In genomic region chr1:199057284-199057683, GRCh38 we compare ENCODE assay signal across 25 cellular contexts.
"Had no signal": no experiment of that assay in that cellular context is flagged by ENCODE, and none has a peak within 500 bp of the region (broad histone marks: within the 10 kb centered on the region; RNA-seq: fewer than 3 reads in every experiment).

No MANE protein-coding gene starts in this region.

- DNase-seq: activated CD4-positive, alpha-beta memory T cell treated with anti-CD3 and anti-CD28 coated beads for 36 hours; activated CD4-positive, alpha-beta T cell treated with anti-CD3 and anti-CD28 coated beads, Interleukin-2, amount 10 ng/mL, durations not matched to agents 7 days and 5 days; activated CD4-positive, CD25-positive, alpha-beta regulatory T cell; activated CD8-positive, alpha-beta memory T cell treated with anti-CD3 and anti-CD28 coated beads for 24 hours; activated effector memory CD4-positive, alpha-beta T cell treated with anti-CD3 and anti-CD28 coated beads, Interleukin-2, amount 50 U/mL, for 16 hours; activated naive CD4-positive, alpha-beta T cell treated with Interleukin-2 at 50 U/mL for 16 hours; activated T-cell treated with anti-CD3 and anti-CD28 coated beads, Interleukin-2, amount 50 U/mL, for 4 hours; amygdala; cerebellar nuclear complex; Kasumi-1; NCI-H1048; NCI-H146; NCI-H187 treated with DMSO at 0.1 percent for 48 hours; NCI-H2171; NCI-H2227 treated with DMSO at 0.1 percent for 48 hours; NCI-H446 treated with DMSO at 0.1 percent for 48 hours; NCI-H524 treated with DMSO at 0.1 percent for 48 hours; NCI-H774; SIG-M5; T-cell; T-helper 2 cell had no signal

- H3K36me3 Mint-ChIP-seq: activated CD4-positive, alpha-beta memory T cell treated with anti-CD3 and anti-CD28 coated beads for 36 hours; activated naive CD4-positive, alpha-beta T cell treated with anti-CD3 and anti-CD28 coated beads, Interleukin-2, amount 50 U/mL, for 72 hours; brain; T-cell had no signal

- ATAC-seq: activated naive CD4-positive, alpha-beta T cell treated with anti-CD3 and anti-CD28 coated beads, Interleukin-2, amount 50 U/mL, for 72 hours; activated T-cell treated with anti-CD3 and anti-CD28 coated beads, Interleukin-2, amount 50 U/mL, for 4 hours; K562; T-cell had no signal

- H3K27me3 Mint-ChIP-seq: activated CD4-positive, alpha-beta memory T cell treated with anti-CD3 and anti-CD28 coated beads for 36 hours; activated CD4-positive, alpha-beta T cell treated with anti-CD3 and anti-CD28 coated beads, Interleukin-2, amount 10 ng/mL, durations not matched to agents 7 days and 5 days; brain; T-cell had no signal

- H3K27ac ChIP-seq: VCaP had no signal

- H3K9me3 Mint-ChIP-seq: activated CD4-positive, alpha-beta memory T cell treated with anti-CD3 and anti-CD28 coated beads for 36 hours; brain; T-cell had no signal

- H3K27ac Mint-ChIP-seq: activated CD4-positive, alpha-beta memory T cell treated with anti-CD3 and anti-CD28 coated beads for 36 hours; activated CD4-positive, alpha-beta T cell treated with anti-CD3 and anti-CD28 coated beads, Interleukin-2, amount 10 ng/mL, durations not matched to agents 7 days and 5 days; activated naive CD4-positive, alpha-beta T cell treated with anti-CD3 and anti-CD28 coated beads, Interleukin-2, amount 50 U/mL, for 72 hours; T-cell had no signal

- H3K4me3 ChIP-seq: K562 had no signal

- H3K4me3 Mint-ChIP-seq: activated CD4-positive, alpha-beta memory T cell treated with anti-CD3 and anti-CD28 coated beads for 36 hours; activated CD4-positive, alpha-beta T cell treated with anti-CD3 and anti-CD28 coated beads, Interleukin-2, amount 10 ng/mL, durations not matched to agents 7 days and 5 days; activated T-cell treated with anti-CD3 and anti-CD28 coated beads, Interleukin-2, amount 50 U/mL, for 4 hours; brain; T-cell had no signal
